8 cellular contexts compared by ENCODE assay signal in the genomic region with DNA sequence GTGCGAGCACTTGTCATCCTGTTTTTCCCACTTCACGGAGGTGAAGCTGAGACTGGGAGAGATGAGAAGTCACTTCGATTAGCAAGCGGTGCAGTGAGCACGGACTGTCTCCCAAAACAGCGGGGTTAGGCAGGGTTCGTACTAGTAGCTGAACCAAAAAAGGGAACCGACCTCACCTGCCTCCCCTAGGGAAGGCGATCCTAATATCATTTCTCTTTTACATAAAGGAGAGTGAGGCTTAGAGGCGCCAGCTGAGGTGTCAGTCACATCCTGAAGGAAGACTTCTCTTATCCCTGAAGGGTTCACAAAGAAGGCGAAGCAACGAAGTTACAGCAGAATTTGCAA. TPM values are rescaled to one million over a fixed set of nuclear protein-coding genes. Genes with fewer than 3 reads are reported as not detected.
DNase-seq lines count a peak whose midpoint lies in the region; ATAC-seq and TF ChIP-seq lines count a peak whose summit lies in the region.

No MANE protein-coding gene starts in this region.

- H2AFZ ChIP-seq in smooth muscle cell (ENCODE audit: low read depth): peak overlapping the region; percentile 79

- H4K20me1 ChIP-seq in BLaER1 (peaks cover 40% of the 10 kb centered on the region), smooth muscle cell (ENCODE audit: low read depth) (peaks cover 25% of the 10 kb centered on the region)

- H3K4me3 ChIP-seq in BLaER1 (peak overlapping the region; percentile 97), Peyer's patch (peak overlapping the region; percentile 82 to 98 (median 90)), fibroblast of villous mesenchyme (ENCODE audit: low read depth, low read length) (peak overlapping the region; percentile 97), smooth muscle cell (peak overlapping the region; percentile 98)

- H3K4me1 ChIP-seq in BLaER1: peaks cover 51% of the 10 kb centered on the region
- peaks cover 0 to 26% (median 14%) of the 10 kb centered on the region in 4 donors for H3K4me1 ChIP-seq in Peyer's patch
- peaks cover 11% of the 10 kb centered on the region for H3K4me1 ChIP-seq in smooth muscle cell (ENCODE audit: low read depth)

- H3K79me2 ChIP-seq in smooth muscle cell (ENCODE audit: low read depth): peaks cover 43% of the 10 kb centered on the region

- WGBS in smooth muscle cell (ENCODE audit: low lambda C conversion rate): 22% methylated on average over 12 of the region's 12 CpGs

- no peaks in the 10 kb centered on the region for H3F3A ChIP-seq in smooth muscle cell (ENCODE audit: low read depth)

- DNase-seq in Peyer's patch (no peak), fibroblast of villous mesenchyme (ENCODE audit: low read depth) (no peak), smooth muscle cell (lab: John Stamatoyannopoulos, UW; ENCODE audit: unreplicated experiment) (no peak), epidermal melanocyte (ENCODE audit: insufficient read length, low spot score) (no peak), activated gamma-delta T cell treated with Interleukin-2 at 50 U/mL for 16 hours (no peak)

- H3K27ac ChIP-seq in BLaER1 (peak overlapping the region; percentile 60), Peyer's patch (peak overlapping the region; percentile 76 to 84 (median 79)), smooth muscle cell (ENCODE audit: low read depth) (no peak overlapping the region)

- H3K27me3 ChIP-seq in BLaER1: peaks cover 33% of the 10 kb centered on the region
- no peaks in the 10 kb centered on the region for H3K27me3 ChIP-seq in Peyer's patch
- H3K27me3 ChIP-seq in smooth muscle cell (ENCODE audit: low read depth): no peaks in the 10 kb centered on the region

- H3K9me3 ChIP-seq in BLaER1 (no peaks in the 10 kb centered on the region), Peyer's patch (no peaks in the 10 kb centered on the region), smooth muscle cell (replicated peaks; ENCODE audit: low read depth) (no peaks in the 10 kb centered on the region)

- TF ChIP-seq POLR2A in Peyer's patch (IDR thresholded peaks at IDR 0.05): no peak

- H3K9ac ChIP-seq in BLaER1: peak overlapping the region; percentile 95
- H3K9ac ChIP-seq in smooth muscle cell (ENCODE audit: low read depth): peak overlapping the region; percentile 12

- H3K36me3 ChIP-seq in BLaER1 (peaks cover 24% of the 10 kb centered on the region), Peyer's patch (peaks cover 0 to 15% (median 0%) of the 10 kb centered on the region in 3 donors), smooth muscle cell (ENCODE audit: low read depth) (no peaks in the 10 kb centered on the region)

- no peak for TF ChIP-seq CTCF in Peyer's patch (IDR thresholded peaks at IDR 0.05)
- no peak for TF ChIP-seq CTCF in fibroblast of villous mesenchyme (IDR thresholded peaks at IDR 0.05; ENCODE audit: insufficient read depth, low read depth, low read length)
- no peak for TF ChIP-seq CTCF in smooth muscle cell (IDR thresholded peaks at IDR 0.05; ENCODE audit: borderline replicate concordance, insufficient read depth, poor library complexity, severe bottlenecking)

- H3K4me2 ChIP-seq in BLaER1 (peak overlapping the region; percentile 96), smooth muscle cell (peak overlapping the region; percentile 97)

- peak; percentile 11 for ATAC-seq in GM21619 (IDR thresholded peaks at IDR 0.05; ENCODE audit: unreplicated experiment)
- ATAC-seq in HG02970 (IDR thresholded peaks at IDR 0.05; ENCODE audit: low FRiP score, unreplicated experiment): no peak

RNA-seq across cellular contexts. Expression of a gene that starts 0.5 kb away (rescaled TPM):
- total RNA-seq in Peyer's patch: 10 to 100 TPM; 77.6 to 96.5 (median 83.3) TPM
- total RNA-seq in fibroblast of villous mesenchyme: 65.4 and 107 TPM in 2 replicates
- 71.6 and 84.2 TPM in 2 replicates for total RNA-seq in smooth muscle cell
- polyA plus RNA-seq in smooth muscle cell: 74.6 and 80.3 TPM in 2 replicates

RNA-seq across cellular contexts. Expression of a gene that starts 3.2 kb away (rescaled TPM):
- total RNA-seq in Peyer's patch: 1 to 10 TPM in 3 of 4 donors, under 1 TPM in 1; 0.53 to 6.2 (median 2.5) TPM
- total RNA-seq in fibroblast of villous mesenchyme: 13.4 and 17.7 TPM in 2 replicates
- total RNA-seq in smooth muscle cell: 9.5 and 10.7 TPM in 2 replicates
- 5.4 and 5.6 TPM in 2 replicates for polyA plus RNA-seq in smooth muscle cell

RNA-seq across cellular contexts. Expression of a gene that starts 26.3 kb away (rescaled TPM):
- total RNA-seq in Peyer's patch (1 to 10 TPM; 7.5 to 8.4 (median 8.2) TPM), fibroblast of villous mesenchyme (9.3 and 13.8 TPM in 2 replicates), smooth muscle cell (10.7 and 17.2 TPM in 2 replicates)
- 27.9 and 52.4 TPM in 2 replicates for polyA plus RNA-seq in smooth muscle cell

RNA-seq across cellular contexts. Expression of a gene that starts 26.5 kb away (rescaled TPM):
- total RNA-seq in Peyer's patch (100 to 1,000 TPM in 3 of 4 donors, 10 to 100 TPM in 1; 92.4 to 168 (median 140) TPM), fibroblast of villous mesenchyme (19.0 and 33.5 TPM in 2 replicates), smooth muscle cell (94.5 and 108 TPM in 2 replicates)
- 135 and 140 TPM in 2 replicates for polyA plus RNA-seq in smooth muscle cell

RNA-seq across cellular contexts. Expression of a gene that starts 54.3 kb away (rescaled TPM):
- total RNA-seq in Peyer's patch: 100 to 1,000 TPM in 3 of 4 donors, 10 to 100 TPM in 1; 87.5 to 211 (median 196) TPM
- 86.3 and 118 TPM in 2 replicates for total RNA-seq in fibroblast of villous mesenchyme
- total RNA-seq in smooth muscle cell: 107 and 111 TPM in 2 replicates
- 125 and 277 TPM in 2 replicates for polyA plus RNA-seq in smooth muscle cell
